ENCODE assay signal across 23 cellular contexts in genomic region chr3:64229903-64230302, GRCh38. TPM values are rescaled to one million over a fixed set of nuclear protein-coding genes. Genes with fewer than 3 reads are reported as not detected.
DNase-seq lines count a peak whose midpoint lies in the region; ATAC-seq and TF ChIP-seq lines count a peak whose summit lies in the region.
"Had no signal": no experiment of that assay in that cellular context is flagged by ENCODE, and none has a peak within 500 bp of the region (broad histone marks: within the 10 kb centered on the region; RNA-seq: fewer than 3 reads in every experiment).

No MANE protein-coding gene starts in this region.

- peaks cover 6 to 23% (median 22%) of the 10 kb centered on the region in 5 donors for H3K4me1 ChIP-seq in subcutaneous abdominal adipose tissue (ENCODE audit: control insufficient read depth in 5 of 5, insufficient read depth in 5 of 5, low read length in 5 of 5)

- in situ Hi-C loops in brain microvascular endothelial cell (cut with HindIII; ENCODE audit: low pct_ligation_motif_present, low sequenced_read_pairs) = no loop called here

- H3K36me3 ChIP-seq in brain microvascular endothelial cell (replicated peaks) = no peaks in the 10 kb centered on the region
- H3K36me3 ChIP-seq in subcutaneous abdominal adipose tissue (ENCODE audit: control insufficient read depth in 5 of 5, insufficient read depth in 5 of 5, low read length in 5 of 5) = peaks cover 0 to 4% (median 0%) of the 10 kb centered on the region in 5 donors
- H3K36me3 ChIP-seq: tibial artery had no signal

- H3K4me1 Mint-ChIP-seq in activated T-helper 17 cell treated with anti-CD3 and anti-CD28 coated beads, Interleukin-2, amount 50 U/mL, for 72 hours = no peaks in the 10 kb centered on the region
- H3K4me1 Mint-ChIP-seq: activated CD4-positive, alpha-beta memory T cell treated with anti-CD3 and anti-CD28 coated beads, Interleukin-2, amount 10 ng/mL, durations not matched to agents 7 days and 5 days; CD14-positive monocyte; T-helper 17 cell had no signal

- H3K27ac ChIP-seq in brain microvascular endothelial cell (peak overlapping the region; percentile 5), subcutaneous abdominal adipose tissue (ENCODE audit: low read depth, low read length) (peak overlapping the region; percentile 31)
- H3K27ac ChIP-seq: body of pancreas, tibial artery had no signal

- DNase-seq in SIG-M5 treated with dmso at 0.1 percent for 504 hours (lab: John Stamatoyannopoulos, UW; ENCODE audit: unreplicated experiment) (peak; percentile 41), SIG-M5 (lab: John Stamatoyannopoulos, UW) (no peak), brain microvascular endothelial cell (peak; percentile 54), kidney glomerular epithelial cell (lab: John Stamatoyannopoulos, UW) (peak; percentile 64), HPDE6-E6E7 (ENCODE audit: extremely low spot score) (no peak), MV-4-11 (lab: John Stamatoyannopoulos, UW) (no peak)
- DNase-seq: activated CD4-positive, alpha-beta memory T cell treated with anti-CD3 and anti-CD28 coated beads, Interleukin-2, amount 10 ng/mL, durations not matched to agents 7 days and 5 days; activated T-cell treated with anti-CD3 and anti-CD28 coated beads, Interleukin-2, amount 50 U/mL, for 4 hours; body of pancreas; DMS 273 treated with DMSO at 0.1 percent for 48 hours; erythroblast; glutamatergic neuron; NCI-H2081 treated with DMSO at 0.1 percent for 48 hours; T-helper 17 cell; tibial artery had no signal

- no peak for TF ChIP-seq CTCF in brain microvascular endothelial cell (IDR thresholded peaks at IDR 0.05; ENCODE audit: low read depth, low read length, missing control alignments)

- H3K27ac Mint-ChIP-seq in activated T-helper 17 cell treated with anti-CD3 and anti-CD28 coated beads, Interleukin-2, amount 50 U/mL, for 72 hours = no peak overlapping the region
- H3K27ac Mint-ChIP-seq: activated CD4-positive, alpha-beta memory T cell treated with anti-CD3 and anti-CD28 coated beads, Interleukin-2, amount 10 ng/mL, durations not matched to agents 7 days and 5 days; activated naive CD4-positive, alpha-beta T cell treated with anti-CD3 and anti-CD28 coated beads, Interleukin-2, amount 50 U/mL, for 72 hours; CD14-positive monocyte; stimulated activated memory B cell treated with anti-CD40 and anti-IgM and Interleukin-4, amounts not matched to agents 10 μg/mL and 1 μg/mL and 100 μg/mL, for 72 hours; T-helper 17 cell had no signal

- peaks cover 12% of the 10 kb centered on the region for H3K27me3 Mint-ChIP-seq in activated T-helper 17 cell treated with anti-CD3 and anti-CD28 coated beads, Interleukin-2, amount 50 U/mL, for 72 hours

- no peak overlapping the region for H3K4me3 Mint-ChIP-seq in activated T-helper 17 cell treated with anti-CD3 and anti-CD28 coated beads, Interleukin-2, amount 50 U/mL, for 72 hours
- H3K4me3 Mint-ChIP-seq: activated CD4-positive, alpha-beta memory T cell treated with anti-CD3 and anti-CD28 coated beads, Interleukin-2, amount 10 ng/mL, durations not matched to agents 7 days and 5 days; activated T-cell treated with anti-CD3 and anti-CD28 coated beads, Interleukin-2, amount 50 U/mL, for 4 hours; CD14-positive monocyte; stimulated activated memory B cell treated with anti-CD40 and anti-IgM and Interleukin-4, amounts not matched to agents 10 μg/mL and 1 μg/mL and 100 μg/mL, for 72 hours; T-helper 17 cell had no signal

- H3K9ac ChIP-seq in subcutaneous abdominal adipose tissue (ENCODE audit: low read length in 5 of 5) = no peak overlapping the region

- no peak for ATAC-seq in activated T-helper 17 cell treated with anti-CD3 and anti-CD28 coated beads, Interleukin-2, amount 50 U/mL, for 72 hours (replicated peaks)
- ATAC-seq: A549; activated naive CD4-positive, alpha-beta T cell treated with anti-CD3 and anti-CD28 coated beads, Interleukin-2, amount 50 U/mL, for 72 hours; activated T-cell treated with anti-CD3 and anti-CD28 coated beads, Interleukin-2, amount 50 U/mL, for 4 hours; body of pancreas; HepG2; Right ventricle myocardium inferior; stimulated activated memory B cell treated with anti-CD40 and anti-IgM and Interleukin-4, amounts not matched to agents 10 μg/mL and 1 μg/mL and 100 μg/mL, for 72 hours; T-helper 17 cell had no signal

- no peaks in the 10 kb centered on the region for H3K36me3 Mint-ChIP-seq in activated T-helper 17 cell treated with anti-CD3 and anti-CD28 coated beads, Interleukin-2, amount 50 U/mL, for 72 hours (ENCODE audit: low read depth)
- H3K36me3 Mint-ChIP-seq: activated naive CD4-positive, alpha-beta T cell treated with anti-CD3 and anti-CD28 coated beads, Interleukin-2, amount 50 U/mL, for 72 hours; CD14-positive monocyte; stimulated activated memory B cell treated with anti-CD40 and anti-IgM and Interleukin-4, amounts not matched to agents 10 μg/mL and 1 μg/mL and 100 μg/mL, for 72 hours had no signal

- no peaks in the 10 kb centered on the region for H3K9me3 ChIP-seq in subcutaneous abdominal adipose tissue (ENCODE audit: control insufficient read depth in 5 of 5, low read length in 5 of 5)
- H3K9me3 ChIP-seq: A549, body of pancreas, tibial artery had no signal

- H3K4me3 ChIP-seq in brain microvascular endothelial cell (ENCODE audit: low read depth, low read length) (no peak overlapping the region), subcutaneous abdominal adipose tissue (ENCODE audit: low read depth in 1 of 5, low read length in 5 of 5) (no peak overlapping the region)
- H3K4me3 ChIP-seq: A549, body of pancreas, tibial artery had no signal

- peaks cover 7% of the 10 kb centered on the region for H3K9me3 Mint-ChIP-seq in activated T-helper 17 cell treated with anti-CD3 and anti-CD28 coated beads, Interleukin-2, amount 50 U/mL, for 72 hours
- H3K9me3 Mint-ChIP-seq: activated CD4-positive, alpha-beta memory T cell treated with anti-CD3 and anti-CD28 coated beads, Interleukin-2, amount 10 ng/mL, durations not matched to agents 7 days and 5 days; stimulated activated memory B cell treated with anti-CD40 and anti-IgM and Interleukin-4, amounts not matched to agents 10 μg/mL and 1 μg/mL and 100 μg/mL, for 72 hours had no signal

- no peaks in the 10 kb centered on the region for H3K27me3 ChIP-seq in brain microvascular endothelial cell (replicated peaks)
- no peaks in the 10 kb centered on the region for H3K27me3 ChIP-seq in subcutaneous abdominal adipose tissue (ENCODE audit: control insufficient read depth in 5 of 5, insufficient read depth in 4 of 5, low read length in 5 of 5)
- H3K27me3 ChIP-seq: body of pancreas, tibial artery had no signal

RNA-seq across cellular contexts. Expression of gene PRICKLE2, which starts 4.6 kb away (rescaled TPM):
- not detected for total RNA-seq in activated T-helper 17 cell treated with anti-CD3 and anti-CD28 coated beads, Interleukin-2, amount 50 U/mL, for 72 hours
- total RNA-seq: activated CD4-positive, alpha-beta memory T cell treated with anti-CD3 and anti-CD28 coated beads, Interleukin-2, amount 10 ng/mL, durations not matched to agents 7 days and 5 days; activated naive CD4-positive, alpha-beta T cell treated with anti-CD3 and anti-CD28 coated beads, Interleukin-2, amount 50 U/mL, for 72 hours; activated T-cell treated with anti-CD3 and anti-CD28 coated beads, Interleukin-2, amount 50 U/mL, for 4 hours had no signal

Comparison
In these comparisons a context has a peak if more than half of its experiments do, and no peak if none do; other contexts are left out.
1. DNase-seq: peak in SIG-M5 treated with dmso at 0.1 percent for 504 hours (single experiment), brain microvascular endothelial cell (single experiment) and kidney glomerular epithelial cell (single experiment); none in SIG-M5 (single experiment), HPDE6-E6E7 (single experiment) and MV-4-11 (single experiment).